8 cellular contexts compared by ENCODE assay signal in the genomic region with DNA sequence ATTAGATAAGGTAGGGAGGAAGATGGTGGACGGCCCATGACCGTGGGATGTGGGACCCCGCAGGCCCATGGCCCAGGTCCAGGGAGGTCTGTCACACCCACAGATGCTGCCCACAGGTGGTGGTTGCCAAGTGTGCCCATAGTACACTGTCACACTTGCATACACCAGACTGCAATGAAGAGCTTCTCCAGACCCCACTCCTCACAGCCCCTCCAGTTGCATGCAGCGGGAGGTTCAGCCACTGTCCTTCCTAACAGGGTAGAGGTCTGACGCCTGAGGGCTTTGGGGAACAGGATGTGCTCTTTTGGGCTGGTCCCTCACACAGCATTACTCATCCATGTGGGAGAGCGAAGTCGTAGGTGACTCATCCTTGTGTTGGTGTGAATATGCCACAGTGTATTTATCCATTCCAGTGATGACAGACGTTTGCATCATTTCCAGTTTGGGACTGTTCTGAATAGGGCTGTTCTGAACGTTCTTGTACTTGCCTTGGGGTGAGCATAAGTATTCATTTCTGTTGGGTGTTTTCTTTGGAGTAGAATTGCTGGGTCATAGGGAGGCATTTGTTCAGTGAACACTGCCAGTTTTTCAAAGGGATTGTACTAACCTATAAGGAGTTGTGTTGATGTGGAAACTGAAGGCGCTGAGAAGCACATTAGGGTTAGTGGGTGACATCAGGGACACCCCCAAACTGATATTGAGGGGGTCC. TPM values are rescaled to one million over a fixed set of nuclear protein-coding genes. Genes with fewer than 3 reads are reported as not detected.
DNase-seq lines count a peak whose midpoint lies in the region; ATAC-seq, FAIRE-seq and TF ChIP-seq lines count a peak whose summit lies in the region.

No MANE protein-coding gene starts in this region.

- POLR2A ChIA-PET in GM10248 (lab: Yijun Ruan, JAX), result no interaction called here

- H3K27me3 Mint-ChIP-seq in activated CD4-positive, alpha-beta T cell treated with anti-CD3 and anti-CD28 coated beads, Interleukin-2, amount 10 ng/mL, durations not matched to agents 24 days and 14 days, result peaks cover under 1% of the 10 kb centered on the region

- H3K4me1 Mint-ChIP-seq in activated CD4-positive, alpha-beta T cell treated with anti-CD3 and anti-CD28 coated beads, Interleukin-2, amount 10 ng/mL, durations not matched to agents 24 days and 14 days, result peaks cover 22% of the 10 kb centered on the region

- H3K9me3 ChIP-seq in esophagus (ENCODE audit: control insufficient read depth in 2 of 2, insufficient read depth in 1 of 2, low read depth in 1 of 2, low read length in 1 of 2) (no peaks in the 10 kb centered on the region), ovary (no peaks in the 10 kb centered on the region)

- CTCF ChIA-PET in GM10248 (lab: Yijun Ruan, JAX), result no interaction called here

- WGBS in esophagus, 2 donors, result 16 to 32% methylated on average over 10 of the region's 10 CpGs
- 24 to 31% (median 26%) methylated on average over 10 of the region's 10 CpGs for WGBS in ovary, 3 donors

- H3K4me3 ChIP-seq in esophagus (ENCODE audit: low read depth in 1 of 2, low read length in 2 of 2), result no peak overlapping the region
- no peak overlapping the region for H3K4me3 ChIP-seq in ovary

- H3K36me3 ChIP-seq in esophagus (ENCODE audit: control insufficient read depth in 2 of 2, insufficient read depth in 2 of 2, low read length in 1 of 2) (no peaks in the 10 kb centered on the region), ovary (no peaks in the 10 kb centered on the region)

- H3K27ac ChIP-seq in esophagus (ENCODE audit: low read depth in 2 of 2, low read length in 1 of 2) (peak overlapping the region; percentile 78 to 97), ovary (no peak overlapping the region)

- ATAC-seq in HG03280 (IDR thresholded peaks at IDR 0.05; ENCODE audit: unreplicated experiment), result no peak
- ATAC-seq in HG02970 (IDR thresholded peaks at IDR 0.05; ENCODE audit: low FRiP score, unreplicated experiment), result no peak

- DNase-seq in GM10248 (ENCODE audit: extremely low spot score), result peak; percentile 47
- DNase-seq in HTR-8/SVneo (ENCODE audit: insufficient read length, low spot score), result peak; percentile 93
- DNase-seq in activated CD4-positive, alpha-beta T cell treated with anti-CD3 and anti-CD28 coated beads, Interleukin-2, amount 10 ng/mL, durations not matched to agents 24 days and 14 days, result peak; percentile 81
- no peak for DNase-seq in ovary
- DNase-seq in SK-N-DZ (ENCODE audit: low spot score), result no peak

- intact Hi-C loops in activated CD4-positive, alpha-beta T cell treated with anti-CD3 and anti-CD28 coated beads, Interleukin-2, amount 10 ng/mL, durations not matched to agents 24 days and 14 days (cut with micrococcal nuclease), result loop anchor here (1.0 to 5.0 kb wide), 4 partner anchors 10 to 285 kb away; no protein-coding TSS in a partner anchor
- intact Hi-C loops in ovary (cut with DNase I), result no loop called here

- H3K36me3 Mint-ChIP-seq in activated CD4-positive, alpha-beta T cell treated with anti-CD3 and anti-CD28 coated beads, Interleukin-2, amount 10 ng/mL, durations not matched to agents 24 days and 14 days (ENCODE audit: low read depth), result no peaks in the 10 kb centered on the region

- TF ChIP-seq POLR2A in ovary (IDR thresholded peaks at IDR 0.05), result no peak

- no peaks in the 10 kb centered on the region for H3K9me3 Mint-ChIP-seq in activated CD4-positive, alpha-beta T cell treated with anti-CD3 and anti-CD28 coated beads, Interleukin-2, amount 10 ng/mL, durations not matched to agents 24 days and 14 days

- H3K27me3 ChIP-seq in esophagus (ENCODE audit: control insufficient read depth in 1 of 2, insufficient read depth in 2 of 2, low read length in 2 of 2) (no peaks in the 10 kb centered on the region), ovary (no peaks in the 10 kb centered on the region)

- TF ChIP-seq CTCF in GM10248 (IDR thresholded peaks at IDR 0.05; ENCODE audit: control extremely low read depth, extremely low read depth, low read depth, missing control alignments), result no peak
- no peak for TF ChIP-seq CTCF in ovary (IDR thresholded peaks at IDR 0.05)

- TF ChIP-seq EP300 in ovary (IDR thresholded peaks at IDR 0.05), result peak; percentile 14

- H3K27ac Mint-ChIP-seq in activated CD4-positive, alpha-beta T cell treated with anti-CD3 and anti-CD28 coated beads, Interleukin-2, amount 10 ng/mL, durations not matched to agents 24 days and 14 days, result peak overlapping the region; percentile 91

- H3K4me3 Mint-ChIP-seq in activated CD4-positive, alpha-beta T cell treated with anti-CD3 and anti-CD28 coated beads, Interleukin-2, amount 10 ng/mL, durations not matched to agents 24 days and 14 days, result peak overlapping the region; percentile 55

- H3K4me1 ChIP-seq in esophagus (ENCODE audit: control insufficient read depth in 2 of 2, insufficient read depth in 2 of 2, low read length in 1 of 2), result peaks cover 3 to 31% of the 10 kb centered on the region in 2 donors
- peaks cover 8% of the 10 kb centered on the region for H3K4me1 ChIP-seq in ovary (ENCODE audit: insufficient read depth)

- FAIRE-seq in HTR-8/SVneo (lab: Jason Lieb, UNC), result peak; percentile 58

RNA-seq across cellular contexts. Expression of a gene that starts 10.1 kb away (rescaled TPM):
- 36.0 and 36.6 TPM in 2 replicates for total RNA-seq in activated CD4-positive, alpha-beta T cell treated with anti-CD3 and anti-CD28 coated beads, Interleukin-2, amount 10 ng/mL, durations not matched to agents 24 days and 14 days
- polyA plus RNA-seq in esophagus, result 10 to 100 TPM; 38.0 to 59.7 TPM
- total RNA-seq in ovary, result 10 to 100 TPM; 24.2 to 54.2 (median 52.2) TPM
- 10 to 100 TPM; 23.1 to 27.3 TPM for polyA plus RNA-seq in ovary
- polyA plus RNA-seq in SK-N-DZ (2014; cell fraction: cytosol; rRNA removed), result 127 and 155 TPM in 2 replicates
- polyA plus RNA-seq in SK-N-DZ (2014; cell fraction: nucleus; rRNA removed), result 212 and 244 TPM in 2 replicates

RNA-seq across cellular contexts. Expression of a gene that starts 42.3 kb away (rescaled TPM):
- total RNA-seq in activated CD4-positive, alpha-beta T cell treated with anti-CD3 and anti-CD28 coated beads, Interleukin-2, amount 10 ng/mL, durations not matched to agents 24 days and 14 days, result 42.1 and 44.2 TPM in 2 replicates
- polyA plus RNA-seq in esophagus, result 10 to 100 TPM; 26.4 to 38.5 TPM
- 10 to 100 TPM; 34.9 to 73.8 (median 66.5) TPM for total RNA-seq in ovary
- polyA plus RNA-seq in ovary, result 10 to 100 TPM; 38.7 to 47.1 TPM
- 58.0 and 61.2 TPM in 2 replicates for polyA plus RNA-seq in SK-N-DZ (2014; cell fraction: cytosol; rRNA removed)
- polyA plus RNA-seq in SK-N-DZ (2014; cell fraction: nucleus; rRNA removed), result 253 and 269 TPM in 2 replicates

Comparison
In these comparisons a context has a peak if more than half of its experiments do, and no peak if none do; other contexts are left out.
1. DNase-seq: peak in GM10248 (single experiment), HTR-8/SVneo (single experiment) and activated CD4-positive, alpha-beta T cell treated with anti-CD3 and anti-CD28 coated beads, Interleukin-2, amount 10 ng/mL, durations not matched to agents 24 days and 14 days (single experiment); none in ovary (0 of 5) and SK-N-DZ (single experiment).
2. H3K27ac ChIP-seq: peak in esophagus (2 of 2); none in ovary (0 of 2).